In the genomic region with DNA sequence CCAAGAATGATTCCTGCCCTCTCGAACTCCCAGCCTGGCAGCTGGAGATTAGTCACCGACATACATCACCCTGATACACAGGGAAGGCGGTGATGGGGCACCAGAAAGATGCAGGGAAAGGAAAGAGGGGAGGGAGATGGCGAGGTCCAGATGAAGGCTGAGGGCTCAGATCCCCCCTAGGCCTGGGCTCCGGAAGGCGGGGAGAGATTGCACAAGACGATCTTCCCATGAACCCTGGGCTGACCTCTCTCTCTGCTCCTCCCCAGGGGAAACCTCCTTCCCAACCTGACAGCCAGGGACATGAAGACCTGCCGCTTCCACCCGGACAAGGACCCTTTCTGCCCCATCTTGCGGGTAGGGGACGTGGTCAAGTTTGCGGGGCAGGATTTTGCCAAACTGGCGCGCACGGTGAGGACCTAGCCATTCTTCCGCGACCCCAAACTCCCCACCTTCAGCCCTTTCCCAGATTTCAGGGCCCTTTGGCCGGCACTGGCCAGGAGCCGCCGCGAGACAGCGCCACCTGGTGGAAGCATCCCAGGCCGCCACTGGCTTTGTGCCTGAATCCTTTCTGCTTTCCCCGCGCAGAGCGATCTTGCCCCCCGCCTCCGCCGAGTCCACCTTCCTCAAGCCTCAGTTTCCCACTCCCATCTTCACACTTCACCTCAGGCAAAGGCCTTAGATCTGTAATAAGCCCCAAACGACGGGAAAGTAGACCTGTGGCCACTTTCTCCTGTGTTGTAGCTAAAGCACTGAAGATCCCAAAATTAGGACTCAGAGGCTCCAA, we compare ENCODE assay signal across 1 cellular context.
TF ChIP-seq lines count a peak whose summit lies in the region.

No MANE protein-coding gene starts in this region.

TF ChIP-seq in K562, 482 proteins besides CTCF, POLR2A, EP300 and RAD21 (continues in another document):
- no peak for TF ChIP-seq SMAD4 (CRISPR knock-in tag; conservative IDR thresholded peaks at IDR 0.05)
- TF ChIP-seq STAT5B (CRISPR knock-in tag; IDR thresholded peaks at IDR 0.05), result no peak
- no peak for TF ChIP-seq CBX3 (IDR thresholded peaks at IDR 0.05; ENCODE audit: borderline replicate concordance in 1 of 2, low read length in 2 of 2)
- no peak for TF ChIP-seq EWSR1 (IDR thresholded peaks at IDR 0.05; ENCODE audit: borderline replicate concordance, low read depth, partially characterized antibody)
- TF ChIP-seq, protein P1, sequence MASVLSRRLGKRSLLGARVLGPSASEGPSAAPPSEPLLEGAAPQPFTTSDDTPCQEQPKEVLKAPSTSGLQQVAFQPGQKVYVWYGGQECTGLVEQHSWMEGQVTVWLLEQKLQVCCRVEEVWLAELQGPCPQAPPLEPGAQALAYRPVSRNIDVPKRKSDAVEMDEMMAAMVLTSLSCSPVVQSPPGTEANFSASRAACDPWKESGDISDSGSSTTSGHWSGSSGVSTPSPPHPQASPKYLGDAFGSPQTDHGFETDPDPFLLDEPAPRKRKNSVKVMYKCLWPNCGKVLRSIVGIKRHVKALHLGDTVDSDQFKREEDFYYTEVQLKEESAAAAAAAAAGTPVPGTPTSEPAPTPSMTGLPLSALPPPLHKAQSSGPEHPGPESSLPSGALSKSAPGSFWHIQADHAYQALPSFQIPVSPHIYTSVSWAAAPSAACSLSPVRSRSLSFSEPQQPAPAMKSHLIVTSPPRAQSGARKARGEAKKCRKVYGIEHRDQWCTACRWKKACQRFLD (CRISPR knock-in tag; IDR thresholded peaks at IDR 0.05), result no peak
- TF ChIP-seq, protein P2, sequence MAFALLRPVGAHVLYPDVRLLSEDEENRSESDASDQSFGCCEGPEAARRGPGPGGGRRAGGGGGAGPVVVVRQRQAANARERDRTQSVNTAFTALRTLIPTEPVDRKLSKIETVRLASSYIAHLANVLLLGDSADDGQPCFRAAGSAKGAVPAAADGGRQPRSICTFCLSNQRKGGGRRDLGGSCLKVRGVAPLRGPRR (CRISPR knock-in tag; IDR thresholded peaks at IDR 0.05), result no peak
- TF ChIP-seq, protein P3, sequence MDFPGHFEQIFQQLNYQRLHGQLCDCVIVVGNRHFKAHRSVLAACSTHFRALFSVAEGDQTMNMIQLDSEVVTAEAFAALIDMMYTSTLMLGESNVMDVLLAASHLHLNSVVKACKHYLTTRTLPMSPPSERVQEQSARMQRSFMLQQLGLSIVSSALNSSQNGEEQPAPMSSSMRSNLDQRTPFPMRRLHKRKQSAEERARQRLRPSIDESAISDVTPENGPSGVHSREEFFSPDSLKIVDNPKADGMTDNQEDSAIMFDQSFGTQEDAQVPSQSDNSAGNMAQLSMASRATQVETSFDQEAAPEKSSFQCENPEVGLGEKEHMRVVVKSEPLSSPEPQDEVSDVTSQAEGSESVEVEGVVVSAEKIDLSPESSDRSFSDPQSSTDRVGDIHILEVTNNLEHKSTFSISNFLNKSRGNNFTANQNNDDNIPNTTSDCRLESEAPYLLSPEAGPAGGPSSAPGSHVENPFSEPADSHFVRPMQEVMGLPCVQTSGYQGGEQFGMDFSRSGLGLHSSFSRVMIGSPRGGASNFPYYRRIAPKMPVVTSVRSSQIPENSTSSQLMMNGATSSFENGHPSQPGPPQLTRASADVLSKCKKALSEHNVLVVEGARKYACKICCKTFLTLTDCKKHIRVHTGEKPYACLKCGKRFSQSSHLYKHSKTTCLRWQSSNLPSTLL (IDR thresholded peaks at IDR 0.05), result no peak
- TF ChIP-seq, protein P4, sequence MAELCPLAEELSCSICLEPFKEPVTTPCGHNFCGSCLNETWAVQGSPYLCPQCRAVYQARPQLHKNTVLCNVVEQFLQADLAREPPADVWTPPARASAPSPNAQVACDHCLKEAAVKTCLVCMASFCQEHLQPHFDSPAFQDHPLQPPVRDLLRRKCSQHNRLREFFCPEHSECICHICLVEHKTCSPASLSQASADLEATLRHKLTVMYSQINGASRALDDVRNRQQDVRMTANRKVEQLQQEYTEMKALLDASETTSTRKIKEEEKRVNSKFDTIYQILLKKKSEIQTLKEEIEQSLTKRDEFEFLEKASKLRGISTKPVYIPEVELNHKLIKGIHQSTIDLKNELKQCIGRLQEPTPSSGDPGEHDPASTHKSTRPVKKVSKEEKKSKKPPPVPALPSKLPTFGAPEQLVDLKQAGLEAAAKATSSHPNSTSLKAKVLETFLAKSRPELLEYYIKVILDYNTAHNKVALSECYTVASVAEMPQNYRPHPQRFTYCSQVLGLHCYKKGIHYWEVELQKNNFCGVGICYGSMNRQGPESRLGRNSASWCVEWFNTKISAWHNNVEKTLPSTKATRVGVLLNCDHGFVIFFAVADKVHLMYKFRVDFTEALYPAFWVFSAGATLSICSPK (IDR thresholded peaks at IDR 0.05; ENCODE audit: borderline replicate concordance), result no peak
- no peak for TF ChIP-seq POLR3A (IDR thresholded peaks at IDR 0.05; ENCODE audit: borderline replicate concordance, extremely low read depth, insufficient read depth, insufficient read length)
- TF ChIP-seq ZNF197 (CRISPR knock-in tag; IDR thresholded peaks at IDR 0.05; ENCODE audit: low read depth), result no peak
- no peak for TF ChIP-seq ZNF174 (CRISPR knock-in tag; IDR thresholded peaks at IDR 0.05)
- no peak for TF ChIP-seq HMG20B (CRISPR knock-in tag; IDR thresholded peaks at IDR 0.05)
- no peak for TF ChIP-seq TCF7L2 (IDR thresholded peaks at IDR 0.05; ENCODE audit: low read depth, low read length)
- TF ChIP-seq, protein P5, sequence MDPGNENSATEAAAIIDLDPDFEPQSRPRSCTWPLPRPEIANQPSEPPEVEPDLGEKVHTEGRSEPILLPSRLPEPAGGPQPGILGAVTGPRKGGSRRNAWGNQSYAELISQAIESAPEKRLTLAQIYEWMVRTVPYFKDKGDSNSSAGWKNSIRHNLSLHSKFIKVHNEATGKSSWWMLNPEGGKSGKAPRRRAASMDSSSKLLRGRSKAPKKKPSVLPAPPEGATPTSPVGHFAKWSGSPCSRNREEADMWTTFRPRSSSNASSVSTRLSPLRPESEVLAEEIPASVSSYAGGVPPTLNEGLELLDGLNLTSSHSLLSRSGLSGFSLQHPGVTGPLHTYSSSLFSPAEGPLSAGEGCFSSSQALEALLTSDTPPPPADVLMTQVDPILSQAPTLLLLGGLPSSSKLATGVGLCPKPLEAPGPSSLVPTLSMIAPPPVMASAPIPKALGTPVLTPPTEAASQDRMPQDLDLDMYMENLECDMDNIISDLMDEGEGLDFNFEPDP (CRISPR knock-in tag; IDR thresholded peaks at IDR 0.05), result no peak
- TF ChIP-seq MEF2A (IDR thresholded peaks at IDR 0.05; ENCODE audit: control insufficient read depth, low read depth, low read length), result no peak
- peak; percentile 87 for TF ChIP-seq NFIC (IDR thresholded peaks at IDR 0.05)
- no peak for TF ChIP-seq XRCC4 (IDR thresholded peaks at IDR 0.05; ENCODE audit: extremely low read depth, insufficient read depth, insufficient read length)
- TF ChIP-seq, protein P6, sequence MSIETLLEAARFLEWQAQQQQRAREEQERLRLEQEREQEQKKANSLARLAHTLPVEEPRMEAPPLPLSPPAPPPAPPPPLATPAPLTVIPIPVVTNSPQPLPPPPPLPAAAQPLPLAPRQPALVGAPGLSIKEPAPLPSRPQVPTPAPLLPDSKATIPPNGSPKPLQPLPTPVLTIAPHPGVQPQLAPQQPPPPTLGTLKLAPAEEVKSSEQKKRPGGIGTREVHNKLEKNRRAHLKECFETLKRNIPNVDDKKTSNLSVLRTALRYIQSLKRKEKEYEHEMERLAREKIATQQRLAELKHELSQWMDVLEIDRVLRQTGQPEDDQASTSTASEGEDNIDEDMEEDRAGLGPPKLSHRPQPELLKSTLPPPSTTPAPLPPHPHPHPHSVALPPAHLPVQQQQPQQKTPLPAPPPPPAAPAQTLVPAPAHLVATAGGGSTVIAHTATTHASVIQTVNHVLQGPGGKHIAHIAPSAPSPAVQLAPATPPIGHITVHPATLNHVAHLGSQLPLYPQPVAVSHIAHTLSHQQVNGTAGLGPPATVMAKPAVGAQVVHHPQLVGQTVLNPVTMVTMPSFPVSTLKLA (conservative IDR thresholded peaks at IDR 0.05), result no peak
- no peak for TF ChIP-seq MYBL2 (IDR thresholded peaks at IDR 0.05; ENCODE audit: low read depth)
- TF ChIP-seq MYBL2 (CRISPR knock-in tag; IDR thresholded peaks at IDR 0.05; ENCODE audit: borderline replicate concordance), result no peak
- TF ChIP-seq, protein P7, sequence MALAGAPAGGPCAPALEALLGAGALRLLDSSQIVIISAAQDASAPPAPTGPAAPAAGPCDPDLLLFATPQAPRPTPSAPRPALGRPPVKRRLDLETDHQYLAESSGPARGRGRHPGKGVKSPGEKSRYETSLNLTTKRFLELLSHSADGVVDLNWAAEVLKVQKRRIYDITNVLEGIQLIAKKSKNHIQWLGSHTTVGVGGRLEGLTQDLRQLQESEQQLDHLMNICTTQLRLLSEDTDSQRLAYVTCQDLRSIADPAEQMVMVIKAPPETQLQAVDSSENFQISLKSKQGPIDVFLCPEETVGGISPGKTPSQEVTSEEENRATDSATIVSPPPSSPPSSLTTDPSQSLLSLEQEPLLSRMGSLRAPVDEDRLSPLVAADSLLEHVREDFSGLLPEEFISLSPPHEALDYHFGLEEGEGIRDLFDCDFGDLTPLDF (CRISPR knock-in tag; IDR thresholded peaks at IDR 0.05), result no peak
- no peak for TF ChIP-seq C11orf30 (IDR thresholded peaks at IDR 0.05; ENCODE audit: low read depth)
- no peak for TF ChIP-seq ARHGAP35 (IDR thresholded peaks at IDR 0.05; ENCODE audit: partially characterized antibody)
- no peak for TF ChIP-seq ZNF764 (CRISPR knock-in tag; IDR thresholded peaks at IDR 0.05; ENCODE audit: low read depth)
- TF ChIP-seq MAFK (IDR thresholded peaks at IDR 0.05; ENCODE audit: low read length), result no peak
- TF ChIP-seq PCBP1 (IDR thresholded peaks at IDR 0.05; ENCODE audit: low read depth, low read length, poor library complexity, severe bottlenecking), result no peak
- TF ChIP-seq NR2F6 (CRISPR knock-in tag; IDR thresholded peaks at IDR 0.05), result no peak
- TF ChIP-seq SRSF3 (IDR thresholded peaks at IDR 0.05; ENCODE audit: insufficient read depth, low read length), result no peak
- no peak for TF ChIP-seq ZNF121 (CRISPR knock-in tag; conservative IDR thresholded peaks at IDR 0.05)
- peak in 1 of 2 experiments; percentile 85; a peak in 2 of 4 replicates for TF ChIP-seq RCOR1 (IDR thresholded peaks at IDR 0.05; ENCODE audit: borderline replicate concordance in 1 of 2, low read depth in 2 of 2, low read length in 2 of 2)
- TF ChIP-seq RFX7 (CRISPR knock-in tag; IDR thresholded peaks at IDR 0.05), result no peak
- TF ChIP-seq SRSF1 (IDR thresholded peaks at IDR 0.05; ENCODE audit: low read depth, low read length), result no peak
- no peak for TF ChIP-seq NONO (IDR thresholded peaks at IDR 0.05; ENCODE audit: low read depth in 2 of 2, low read length in 1 of 2)
- peak; percentile 35; the same call in 1 of the 2 replicates for TF ChIP-seq SMC3 (conservative IDR thresholded peaks at IDR 0.05; ENCODE audit: insufficient read depth, low read depth, low read length)
- TF ChIP-seq GABPB1 (CRISPR knock-in tag; IDR thresholded peaks at IDR 0.05), result no peak; the same call in 1 of the 2 replicates
- no peak for TF ChIP-seq ZNF124 (CRISPR knock-in tag; IDR thresholded peaks at IDR 0.05)
- TF ChIP-seq, protein P8, sequence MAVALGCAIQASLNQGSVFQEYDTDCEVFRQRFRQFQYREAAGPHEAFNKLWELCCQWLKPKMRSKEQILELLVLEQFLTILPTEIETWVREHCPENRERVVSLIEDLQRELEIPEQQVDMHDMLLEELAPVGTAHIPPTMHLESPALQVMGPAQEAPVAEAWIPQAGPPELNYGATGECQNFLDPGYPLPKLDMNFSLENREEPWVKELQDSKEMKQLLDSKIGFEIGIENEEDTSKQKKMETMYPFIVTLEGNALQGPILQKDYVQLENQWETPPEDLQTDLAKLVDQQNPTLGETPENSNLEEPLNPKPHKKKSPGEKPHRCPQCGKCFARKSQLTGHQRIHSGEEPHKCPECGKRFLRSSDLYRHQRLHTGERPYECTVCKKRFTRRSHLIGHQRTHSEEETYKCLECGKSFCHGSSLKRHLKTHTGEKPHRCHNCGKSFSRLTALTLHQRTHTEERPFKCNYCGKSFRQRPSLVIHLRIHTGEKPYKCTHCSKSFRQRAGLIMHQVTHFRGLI (CRISPR knock-in tag; IDR thresholded peaks at IDR 0.05), result no peak
- 0 out of 2 replicates have a peak, but pooled peaks have one; percentile 21 for TF ChIP-seq MYC (IDR thresholded peaks at IDR 0.05; ENCODE audit: low read depth, low read length)
- no peak for TF ChIP-seq MYC (CRISPR knock-in tag; IDR thresholded peaks at IDR 0.05; ENCODE audit: borderline replicate concordance, low read depth)
- no peak for TF ChIP-seq SLC30A9 (CRISPR knock-in tag; IDR thresholded peaks at IDR 0.05)
- no peak for TF ChIP-seq GABPA (tag; conservative IDR thresholded peaks at IDR 0.05; ENCODE audit: low read depth)
- TF ChIP-seq KLF16 (IDR thresholded peaks at IDR 0.05), result 0 out of 2 replicates have a peak, but pooled peaks have one; percentile 28
- no peak for TF ChIP-seq MCM2 (IDR thresholded peaks at IDR 0.05; ENCODE audit: low read depth)
- no peak for TF ChIP-seq BDP1 (IDR thresholded peaks at IDR 0.05; ENCODE audit: insufficient read depth, insufficient read length)
- TF ChIP-seq SMARCC2 (IDR thresholded peaks at IDR 0.05; ENCODE audit: low read depth), result no peak
- TF ChIP-seq PHF21A (IDR thresholded peaks at IDR 0.05; ENCODE audit: borderline replicate concordance, low read depth), result 0 out of 2 replicates have a peak, but pooled peaks have one; percentile 27
- TF ChIP-seq, protein P9, sequence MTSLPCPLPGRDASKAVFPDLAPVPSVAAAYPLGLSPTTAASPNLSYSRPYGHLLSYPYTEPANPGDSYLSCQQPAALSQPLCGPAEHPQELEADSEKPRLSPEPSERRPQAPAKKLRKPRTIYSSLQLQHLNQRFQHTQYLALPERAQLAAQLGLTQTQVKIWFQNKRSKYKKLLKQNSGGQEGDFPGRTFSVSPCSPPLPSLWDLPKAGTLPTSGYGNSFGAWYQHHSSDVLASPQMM (CRISPR knock-in tag; IDR thresholded peaks at IDR 0.05), result no peak
- TF ChIP-seq MTA2 (IDR thresholded peaks at IDR 0.05; ENCODE audit: low read depth), result no peak
- TF ChIP-seq HDAC2 (IDR thresholded peaks at IDR 0.05), result 0 out of 2 replicates have a peak, but pooled peaks have one; percentile 40
- TF ChIP-seq ZNF140 (CRISPR knock-in tag; IDR thresholded peaks at IDR 0.05), result no peak
- no peak for TF ChIP-seq ZNF707 (CRISPR knock-in tag; conservative IDR thresholded peaks at IDR 0.05)
- peak in 2 of 3 experiments; percentile 24 to 44 for TF ChIP-seq YY1 (IDR thresholded peaks at IDR 0.05; ENCODE audit: borderline replicate concordance in 1 of 3, control insufficient read depth in 1 of 3, extremely low read depth in 1 of 3, insufficient read depth in 3 of 3, insufficient read length in 1 of 3, insufficient replicate concordance in 2 of 3, low read depth in 1 of 3, low read length in 2 of 3)
- TF ChIP-seq TEAD4 (IDR thresholded peaks at IDR 0.05; ENCODE audit: low read length), result no peak
- TF ChIP-seq TEAD4 (CRISPR knock-in tag; IDR thresholded peaks at IDR 0.05; ENCODE audit: borderline replicate concordance), result no peak
- TF ChIP-seq STAG1 (CRISPR knock-in tag; IDR thresholded peaks at IDR 0.05; ENCODE audit: borderline replicate concordance), result no peak
- TF ChIP-seq DPF2 (IDR thresholded peaks at IDR 0.05), result no peak
- TF ChIP-seq EGR1 (conservative IDR thresholded peaks at IDR 0.05), result peak; percentile 59
- TF ChIP-seq GABPB2 (CRISPR knock-in tag; conservative IDR thresholded peaks at IDR 0.05), result no peak
- peak; percentile 62 for TF ChIP-seq RB1 (IDR thresholded peaks at IDR 0.05; ENCODE audit: low read depth)
- no peak for TF ChIP-seq ZNF12 (CRISPR knock-in tag; IDR thresholded peaks at IDR 0.05)
- no peak for TF ChIP-seq KLF6 (CRISPR knock-in tag; IDR thresholded peaks at IDR 0.05; ENCODE audit: borderline replicate concordance)
- TF ChIP-seq ELF1 (tag; IDR thresholded peaks at IDR 0.05), result no peak
